ENCODE assay signal across 8 cellular contexts in genomic region chr16:30185683-30186421, GRCh38. TPM values are rescaled to one million over a fixed set of nuclear protein-coding genes. Genes with fewer than 3 reads are reported as not detected.
DNase-seq lines count a peak whose midpoint lies in the region; ATAC-seq and TF ChIP-seq lines count a peak whose summit lies in the region.

No MANE protein-coding gene starts in this region.

- TF ChIP-seq CTCF in GM12865 (IDR thresholded peaks at IDR 0.05; ENCODE audit: insufficient read depth, low read depth, low read length, missing control alignments) (no peak), glutamatergic neuron (IDR thresholded peaks at IDR 0.05; ENCODE audit: partially characterized antibody, unreplicated experiment) (no peak)

- H3K4me3 ChIP-seq in GM12865 (ENCODE audit: low read depth, low read length): peak overlapping the region; percentile 83

- H3K27ac Mint-ChIP-seq in glutamatergic neuron (ENCODE audit: unreplicated experiment): no peak overlapping the region

- H3K4me3 Mint-ChIP-seq in glutamatergic neuron (ENCODE audit: unreplicated experiment): no peak overlapping the region

- ATAC-seq in HG03108 (IDR thresholded peaks at IDR 0.05; ENCODE audit: unreplicated experiment): no peak

- peaks cover 2% of the 10 kb centered on the region for H3K27me3 Mint-ChIP-seq in glutamatergic neuron (ENCODE audit: unreplicated experiment)

- H3K36me3 Mint-ChIP-seq in glutamatergic neuron (ENCODE audit: unreplicated experiment): no peaks in the 10 kb centered on the region

- H3K4me1 Mint-ChIP-seq in glutamatergic neuron (ENCODE audit: low read depth, unreplicated experiment): no peaks in the 10 kb centered on the region

- no peaks in the 10 kb centered on the region for H3K9me3 Mint-ChIP-seq in glutamatergic neuron (ENCODE audit: unreplicated experiment)

- DNase-seq in GM12865 (ENCODE audit: low read depth) (peak; percentile 98), KG1 (lab: John Stamatoyannopoulos, UW) (peak; percentile 97), glutamatergic neuron (peak; percentile 14), NCI-H1105 treated with DMSO at 0.1 percent for 48 hours (lab: John Stamatoyannopoulos, UW) (no peak), HuH-7.5 (ENCODE audit: low spot score) (no peak)
- peak; percentile 60 to 67 for DNase-seq in activated CD8-positive, alpha-beta memory T cell treated with anti-CD3 and anti-CD28 coated beads for 1 hour (ENCODE audit: extremely low read depth in 1 of 2, low read depth in 1 of 2)
- peak; percentile 66 to 80 for DNase-seq in stimulated activated CD4-positive, alpha-beta T cell treated with anti-CD3 and anti-CD28 coated beads, Interleukin-4, amount 100 ng/mL, for 4 hours

RNA-seq across cellular contexts. Expression of gene CORO1A, which starts 2.5 kb away (rescaled TPM):
- total RNA-seq in glutamatergic neuron (ENCODE audit: unreplicated experiment): 75.2 TPM

RNA-seq across cellular contexts. Expression of gene BOLA2B, which starts 7.6 kb away (rescaled TPM):
- total RNA-seq in glutamatergic neuron (ENCODE audit: unreplicated experiment): 74.6 TPM

RNA-seq across cellular contexts. Expression of gene SLX1A, which starts 7.8 kb away (rescaled TPM):
- total RNA-seq in glutamatergic neuron (ENCODE audit: unreplicated experiment): 16.6 TPM

RNA-seq across cellular contexts. Expression of gene SULT1A3, which starts 13.2 kb away (rescaled TPM):
- 15.8 TPM for total RNA-seq in glutamatergic neuron (ENCODE audit: unreplicated experiment)

Comparison
In these comparisons a context has a peak if more than half of its experiments do, and no peak if none do; other contexts are left out.
1. DNase-seq: peak in GM12865 (single experiment), KG1 (single experiment), activated CD8-positive, alpha-beta memory T cell treated with anti-CD3 and anti-CD28 coated beads for 1 hour (2 of 2), glutamatergic neuron (single experiment) and stimulated activated CD4-positive, alpha-beta T cell treated with anti-CD3 and anti-CD28 coated beads, Interleukin-4, amount 100 ng/mL, for 4 hours (2 of 2); none in NCI-H1105 treated with DMSO at 0.1 percent for 48 hours (single experiment) and HuH-7.5 (single experiment).